ENCODE assay signal across 8 cellular contexts in genomic region chr1:155244368-155245162, GRCh38. TPM values are rescaled to one million over a fixed set of nuclear protein-coding genes. Genes with fewer than 3 reads are reported as not detected.
A peak's percentile ranks its signal among the peaks of the same experiment; 100 is the strongest.
DNase-seq lines count a peak whose midpoint lies in the region; ATAC-seq and TF ChIP-seq lines count a peak whose summit lies in the region.

No MANE protein-coding gene starts in this region.

- H3K4me3 Mint-ChIP-seq in Calu3 (ENCODE audit: low read depth, unreplicated experiment), result peak overlapping the region; percentile 69

- peaks cover 2% of the 10 kb centered on the region for H3K36me3 ChIP-seq in endocrine pancreas (ENCODE audit: control insufficient read depth, insufficient read depth, low read length)

- intact Hi-C loops in Calu3 (cut with micrococcal nuclease; ENCODE audit: unreplicated experiment), result no loop called here

- H3K9me3 ChIP-seq in endocrine pancreas (ENCODE audit: control insufficient read depth, low read length), result no peaks in the 10 kb centered on the region

- H3K27me3 ChIP-seq in endocrine pancreas (ENCODE audit: control insufficient read depth, insufficient read depth, low read length), result no peaks in the 10 kb centered on the region

- H3K9me3 Mint-ChIP-seq in Calu3 (ENCODE audit: low read depth, unreplicated experiment), result no peaks in the 10 kb centered on the region

- H3K27me3 Mint-ChIP-seq in Calu3 (ENCODE audit: unreplicated experiment), result no peaks in the 10 kb centered on the region

- TF ChIP-seq CTCF in Calu3 (IDR thresholded peaks at IDR 0.05; ENCODE audit: unreplicated experiment), result no peak

- H3K4me1 Mint-ChIP-seq in Calu3 (ENCODE audit: low read depth, unreplicated experiment), result peaks cover 20% of the 10 kb centered on the region

- BruUV-seq in Calu3 (replicated peaks; lab: Mats Ljungman, UMichigan), result no TSS peak

- H3K9ac ChIP-seq in endocrine pancreas (ENCODE audit: control insufficient read depth, insufficient read depth, low read length), result peak overlapping the region; percentile 83

- ATAC-seq in GM21367 (IDR thresholded peaks at IDR 0.05; ENCODE audit: unreplicated experiment), result peak; percentile 69

- DNase-seq in Calu3 (peak; percentile 96), HT1080 (ENCODE audit: low read depth) (peak; percentile 96), NOMO-1 (lab: John Stamatoyannopoulos, UW; ENCODE audit: unreplicated experiment in 2 of 2) (peak; percentile 96 to 98), mesenteric fat pad (ENCODE audit: low spot score) (peak; percentile 97)
- DNase-seq in activated CD8-positive, alpha-beta memory T cell treated with anti-CD3 and anti-CD28 coated beads for 48 hours (ENCODE audit: low read depth in 2 of 3, low spot score in 2 of 3), result peak; percentile 81 to 91 (median 89)
- peak; percentile 83 for DNase-seq in stimulated activated CD8-positive, alpha-beta memory T cell treated with anti-CD3 and anti-CD28 coated beads, Interleukin-15, amount 100 ng/mL, for 1 hour (ENCODE audit: low read depth)

- peak overlapping the region; percentile 45 for H3K4me3 ChIP-seq in endocrine pancreas (ENCODE audit: control insufficient read depth, insufficient read depth, low read length)

- H3K4me1 ChIP-seq in endocrine pancreas (ENCODE audit: control insufficient read depth, insufficient read depth, low read length), result no peaks in the 10 kb centered on the region

- CTCF ChIA-PET in Calu3 (lab: Charles Lee), result interaction anchor here (1.0 to 1.5 kb wide), 3 partner anchors 20 to 71 kb away, joined by 4 to 5 read pairs (median 4); partner anchors contain the start of gene KRTCAP2

- peak overlapping the region; percentile 89 for H3K27ac Mint-ChIP-seq in Calu3 (ENCODE audit: unreplicated experiment)

- H3K36me3 Mint-ChIP-seq in Calu3 (ENCODE audit: insufficient read depth, unreplicated experiment), result peaks cover 28% of the 10 kb centered on the region

RNA-seq across cellular contexts. Expression of gene ENTREP3, which starts 10.7 kb away (rescaled TPM):
- total RNA-seq in Calu3 (2022) (25.2 and 25.9 TPM in 2 replicates), mesenteric fat pad (25.2 TPM)
- total RNA-seq in HT1080 (2014; rRNA removed; shearing (Covaris generic)), result 7.7 and 15.3 TPM in 2 replicates
- polyA plus RNA-seq in HT1080 (2015; cell fraction: cytosol; rRNA removed), result 63.0 and 63.4 TPM in 2 replicates
- 35.9 and 41.0 TPM in 2 replicates for polyA plus RNA-seq in HT1080 (2015; cell fraction: nucleus; rRNA removed)

RNA-seq across cellular contexts. Expression of gene SCAMP3, which starts 17.6 kb away (rescaled TPM):
- 85.1 and 104 TPM in 2 replicates for total RNA-seq in Calu3 (2022)
- total RNA-seq in HT1080 (2014; rRNA removed; shearing (Covaris generic)), result 124 and 158 TPM in 2 replicates
- polyA plus RNA-seq in HT1080 (2015; cell fraction: cytosol; rRNA removed), result 161 and 192 TPM in 2 replicates
- polyA plus RNA-seq in HT1080 (2015; cell fraction: nucleus; rRNA removed), result 135 and 148 TPM in 2 replicates
- 69.7 TPM for total RNA-seq in mesenteric fat pad

RNA-seq across cellular contexts. Expression of gene CLK2, which starts 28.7 kb away (rescaled TPM):
- 78.5 and 79.4 TPM in 2 replicates for total RNA-seq in Calu3 (2022)
- total RNA-seq in HT1080 (2014; rRNA removed; shearing (Covaris generic)), result 19.1 and 26.0 TPM in 2 replicates
- polyA plus RNA-seq in HT1080 (2015; cell fraction: cytosol; rRNA removed), result 19.1 and 20.9 TPM in 2 replicates
- 228 and 249 TPM in 2 replicates for polyA plus RNA-seq in HT1080 (2015; cell fraction: nucleus; rRNA removed)
- 34.7 TPM for total RNA-seq in mesenteric fat pad

RNA-seq across cellular contexts. Expression of gene HCN3, which starts 32.7 kb away (rescaled TPM):
- total RNA-seq in Calu3 (2022) (11.8 and 19.6 TPM in 2 replicates), mesenteric fat pad (3.3 TPM)
- total RNA-seq in HT1080 (2014; rRNA removed; shearing (Covaris generic)), result 0.84 and 1.1 TPM in 2 replicates
- polyA plus RNA-seq in HT1080 (2015; cell fraction: cytosol; rRNA removed), result 0.77 and 1.1 TPM in 2 replicates
- 7.4 and 9.9 TPM in 2 replicates for polyA plus RNA-seq in HT1080 (2015; cell fraction: nucleus; rRNA removed)

RNA-seq across cellular contexts. Expression of gene MTX1, which starts 36.1 kb away (rescaled TPM):
- total RNA-seq in Calu3 (2022), result 58.9 and 60.0 TPM in 2 replicates
- 50.0 and 54.0 TPM in 2 replicates for total RNA-seq in HT1080 (2014; rRNA removed; shearing (Covaris generic))
- 16.8 and 24.7 TPM in 2 replicates for polyA plus RNA-seq in HT1080 (2015; cell fraction: cytosol; rRNA removed)
- 13.2 and 18.0 TPM in 2 replicates for polyA plus RNA-seq in HT1080 (2015; cell fraction: nucleus; rRNA removed)
- 40.0 TPM for total RNA-seq in mesenteric fat pad

Comparison
In these comparisons a context has a peak if more than half of its experiments do, and no peak if none do; other contexts are left out.
1. Peak in every context shown above with its lines: DNase-seq, ATAC-seq and H3K4me3 ChIP-seq.